In genomic region chr10:49403363-49403762, GRCh38 we compare ENCODE assay signal across 11 cellular contexts. TPM values are rescaled to one million over a fixed set of nuclear protein-coding genes. Genes with fewer than 3 reads are reported as not detected.
"Had no signal": no experiment of that assay in that cellular context is flagged by ENCODE, and none has a peak within 500 bp of the region (broad histone marks: within the 10 kb centered on the region; RNA-seq: fewer than 3 reads in every experiment).

No MANE protein-coding gene starts in this region.

- H3K4me3 Mint-ChIP-seq: GM23338, H9, HFFc6 had no signal

- H3K4me2 ChIP-seq: GM23338, KMS-11 had no signal

- DNase-seq: H9, HCEC 1CT, HFFc6, IMR-90, KBM-7 had no signal

- FAIRE-seq: H1, H54, HTR-8/SVneo had no signal

- ATAC-seq: GM23338 had no signal

- H3K9me3 Mint-ChIP-seq: GM23338, H9, HFFc6 had no signal

- H2AFZ ChIP-seq: GM23338 had no signal

- H3K27ac Mint-ChIP-seq: GM23338, H9, HFFc6 had no signal

- H3K4me3 ChIP-seq: GM23338 had no signal

- H3K27ac ChIP-seq: KMS-11 had no signal

- H3K9ac ChIP-seq: KMS-11 had no signal

RNA-seq across cellular contexts. Expression of gene DRGX, which starts 7.5 kb away (rescaled TPM):
- total RNA-seq: GM23338, H1, H9, HT-29, IMR-90 had no signal
- polyA plus RNA-seq: GM23338, H1, IMR-90 had no signal
